In the genomic region with DNA sequence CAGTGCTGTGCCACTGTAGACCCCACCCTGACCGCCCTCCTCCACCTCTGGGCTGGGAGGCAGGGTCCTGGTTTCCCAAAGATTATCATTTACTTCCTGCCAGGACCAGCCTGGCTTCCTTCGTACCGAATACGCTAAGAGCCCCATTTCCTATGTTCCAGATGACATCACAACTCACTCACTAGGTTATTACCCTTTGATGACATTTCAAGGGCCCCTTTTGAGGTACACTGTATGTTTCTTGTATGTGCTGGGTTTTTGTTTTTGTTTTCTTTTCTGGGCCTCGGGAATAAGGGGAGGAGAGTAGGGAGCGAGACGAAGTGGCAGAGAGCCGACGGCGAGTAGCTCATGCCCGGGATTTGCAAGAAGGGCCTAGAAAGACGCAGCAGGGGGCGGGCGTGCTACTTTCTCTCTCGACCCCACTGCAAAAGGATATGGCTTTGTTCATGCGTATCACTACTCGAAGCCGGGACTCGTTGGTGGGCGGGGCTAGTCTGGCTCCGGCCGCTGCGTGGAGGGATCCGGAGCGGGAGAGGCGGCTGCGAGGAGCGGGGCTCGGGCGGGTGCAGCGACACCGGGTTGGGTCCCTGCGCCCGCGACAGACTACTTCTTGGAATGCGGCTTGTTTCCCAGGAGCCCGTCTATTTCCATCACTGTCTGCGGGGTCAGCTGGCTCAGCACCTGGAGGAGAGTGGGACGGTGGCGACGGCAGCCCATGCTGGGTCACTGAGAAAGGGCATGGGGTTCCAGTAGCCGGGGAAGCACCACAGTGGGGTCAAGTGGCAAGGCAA, we compare ENCODE assay signal across 1 cellular context.
TF ChIP-seq lines count a peak whose summit lies in the region.

No MANE protein-coding gene starts in this region.

TF ChIP-seq in SK-N-SH, 30 proteins besides CTCF, POLR2A, EP300 and RAD21:
- TF ChIP-seq CHD2 (IDR thresholded peaks at IDR 0.05; ENCODE audit: low read length, partially characterized antibody) (no peak), GABPA (IDR thresholded peaks at IDR 0.05; ENCODE audit: low read depth) (no peak), NFIC (IDR thresholded peaks at IDR 0.05; ENCODE audit: borderline replicate concordance) (no peak), TAF1 (IDR thresholded peaks at IDR 0.05; ENCODE audit: borderline replicate concordance, low read depth, low read length) (no peak), SIN3A (IDR thresholded peaks at IDR 0.05; ENCODE audit: borderline replicate concordance, low read depth, low read length) (no peak), ELF1 (IDR thresholded peaks at IDR 0.05) (no peak), SMC3 (IDR thresholded peaks at IDR 0.05; ENCODE audit: low read depth, low read length) (no peak), JUND (IDR thresholded peaks at IDR 0.05) (no peak), NRF1 (IDR thresholded peaks at IDR 0.05; ENCODE audit: low read depth, low read length) (no peak), MXI1 (IDR thresholded peaks at IDR 0.05; ENCODE audit: low read depth, low read length) (no peak), TEAD4 (IDR thresholded peaks at IDR 0.05; ENCODE audit: borderline replicate concordance, insufficient read depth) (no peak)
- TF ChIP-seq, protein P1, sequence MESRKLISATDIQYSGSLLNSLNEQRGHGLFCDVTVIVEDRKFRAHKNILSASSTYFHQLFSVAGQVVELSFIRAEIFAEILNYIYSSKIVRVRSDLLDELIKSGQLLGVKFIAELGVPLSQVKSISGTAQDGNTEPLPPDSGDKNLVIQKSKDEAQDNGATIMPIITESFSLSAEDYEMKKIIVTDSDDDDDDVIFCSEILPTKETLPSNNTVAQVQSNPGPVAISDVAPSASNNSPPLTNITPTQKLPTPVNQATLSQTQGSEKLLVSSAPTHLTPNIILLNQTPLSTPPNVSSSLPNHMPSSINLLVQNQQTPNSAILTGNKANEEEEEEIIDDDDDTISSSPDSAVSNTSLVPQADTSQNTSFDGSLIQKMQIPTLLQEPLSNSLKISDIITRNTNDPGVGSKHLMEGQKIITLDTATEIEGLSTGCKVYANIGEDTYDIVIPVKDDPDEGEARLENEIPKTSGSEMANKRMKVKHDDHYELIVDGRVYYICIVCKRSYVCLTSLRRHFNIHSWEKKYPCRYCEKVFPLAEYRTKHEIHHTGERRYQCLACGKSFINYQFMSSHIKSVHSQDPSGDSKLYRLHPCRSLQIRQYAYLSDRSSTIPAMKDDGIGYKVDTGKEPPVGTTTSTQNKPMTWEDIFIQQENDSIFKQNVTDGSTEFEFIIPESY (IDR thresholded peaks at IDR 0.05; ENCODE audit: borderline replicate concordance, low read depth) = no peak
